In the genomic region with DNA sequence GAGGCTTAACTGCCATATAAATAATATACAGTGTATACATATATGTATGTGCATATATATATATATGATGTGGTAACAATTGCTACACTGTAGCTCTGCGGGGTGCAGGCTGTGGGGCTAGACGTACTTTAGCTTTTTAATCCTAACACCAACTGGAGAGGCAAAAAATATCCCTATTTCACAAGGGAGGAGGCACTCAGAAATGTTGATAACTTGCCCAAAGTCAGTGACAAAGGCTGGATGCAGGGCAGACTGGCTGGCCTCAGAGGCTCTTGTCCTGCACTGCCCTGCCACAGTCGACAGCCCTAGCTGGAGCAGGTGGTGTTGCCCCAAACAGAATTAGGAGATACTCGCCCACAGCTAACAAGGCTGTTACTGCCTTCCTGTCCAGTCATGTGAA, we compare ENCODE assay signal across 3 cellular contexts.
TF ChIP-seq lines count a peak whose summit lies in the region.

No MANE protein-coding gene starts in this region.

TF ChIP-seq in IMR-90, 13 proteins besides CTCF, POLR2A, EP300 and RAD21:
- TF ChIP-seq RCOR1 (IDR thresholded peaks at IDR 0.05; ENCODE audit: insufficient replicate concordance, low read length) = no peak

TF ChIP-seq in K562, 482 proteins besides CTCF, POLR2A, EP300 and RAD21:
- TF ChIP-seq TSC22D4 (tag; IDR thresholded peaks at IDR 0.05) = no peak
- TF ChIP-seq, protein P1, sequence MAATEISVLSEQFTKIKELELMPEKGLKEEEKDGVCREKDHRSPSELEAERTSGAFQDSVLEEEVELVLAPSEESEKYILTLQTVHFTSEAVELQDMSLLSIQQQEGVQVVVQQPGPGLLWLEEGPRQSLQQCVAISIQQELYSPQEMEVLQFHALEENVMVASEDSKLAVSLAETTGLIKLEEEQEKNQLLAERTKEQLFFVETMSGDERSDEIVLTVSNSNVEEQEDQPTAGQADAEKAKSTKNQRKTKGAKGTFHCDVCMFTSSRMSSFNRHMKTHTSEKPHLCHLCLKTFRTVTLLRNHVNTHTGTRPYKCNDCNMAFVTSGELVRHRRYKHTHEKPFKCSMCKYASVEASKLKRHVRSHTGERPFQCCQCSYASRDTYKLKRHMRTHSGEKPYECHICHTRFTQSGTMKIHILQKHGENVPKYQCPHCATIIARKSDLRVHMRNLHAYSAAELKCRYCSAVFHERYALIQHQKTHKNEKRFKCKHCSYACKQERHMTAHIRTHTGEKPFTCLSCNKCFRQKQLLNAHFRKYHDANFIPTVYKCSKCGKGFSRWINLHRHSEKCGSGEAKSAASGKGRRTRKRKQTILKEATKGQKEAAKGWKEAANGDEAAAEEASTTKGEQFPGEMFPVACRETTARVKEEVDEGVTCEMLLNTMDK (IDR thresholded peaks at IDR 0.05; ENCODE audit: borderline replicate concordance, insufficient read depth, low read depth, low read length, poor library complexity, severe bottlenecking) = peak; percentile 1
- no peak for TF ChIP-seq NONO (IDR thresholded peaks at IDR 0.05; ENCODE audit: low read depth in 2 of 2, low read length in 1 of 2)

TF ChIP-seq in GM12891, 5 proteins besides CTCF, POLR2A, EP300 and RAD21:
- TF ChIP-seq PAX5 (IDR thresholded peaks at IDR 0.05; ENCODE audit: insufficient read depth, low read length, severe bottlenecking) (no peak), POLR2AphosphoS5 (IDR thresholded peaks at IDR 0.05; ENCODE audit: low read depth, low read length) (no peak), TAF1 (IDR thresholded peaks at IDR 0.05; ENCODE audit: low read depth, low read length) (no peak), POU2F2 (IDR thresholded peaks at IDR 0.05; ENCODE audit: low read depth, low read length) (no peak), SPI1 (IDR thresholded peaks at IDR 0.05; ENCODE audit: low read depth, low read length) (no peak)
